ENCODE assay signal across 22 cellular contexts in the genomic region with DNA sequence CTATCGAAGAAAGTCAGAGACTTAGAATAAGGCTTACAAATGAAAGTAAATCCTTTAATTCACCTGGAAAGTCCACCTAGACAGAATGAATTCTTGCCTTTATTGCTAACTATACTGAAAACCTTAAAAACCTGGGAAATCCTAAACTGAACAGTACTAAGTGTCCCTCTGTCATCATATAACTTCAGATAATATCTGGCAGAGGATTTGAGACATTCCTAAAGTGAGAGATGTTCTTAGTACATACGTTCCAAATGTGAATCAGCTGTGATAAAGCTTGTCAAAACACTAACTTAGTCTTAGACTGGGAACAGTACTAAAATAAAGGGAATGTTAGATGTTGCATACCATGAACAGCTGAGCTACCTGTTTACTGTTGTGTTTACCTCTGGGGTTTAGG.
A peak's percentile ranks its signal among the peaks of the same experiment; 100 is the strongest.
DNase-seq lines count a peak whose midpoint lies in the region; ATAC-seq and TF ChIP-seq lines count a peak whose summit lies in the region.
"Had no signal": no experiment of that assay in that cellular context is flagged by ENCODE, and none has a peak within 500 bp of the region (broad histone marks: within the 10 kb centered on the region; RNA-seq: fewer than 3 reads in every experiment).

No MANE protein-coding gene starts in this region.

- DNase-seq in AG04450 (ENCODE audit: low read depth, low spot score) (no peak), SJSA1 (ENCODE audit: low read depth in 1 of 2, low spot score in 2 of 2) (no peak), epithelial cell of esophagus (ENCODE audit: low read depth) (peak; percentile 48), mesothelial cell of epicardium (ENCODE audit: low spot score in 2 of 2, unreplicated experiment in 2 of 2) (no peak), cortex of kidney (lab: John Stamatoyannopoulos, UW) (no peak), ureter (ENCODE audit: low spot score) (no peak), NOMO-1 (lab: John Stamatoyannopoulos, UW; ENCODE audit: unreplicated experiment in 2 of 2) (no peak)
- DNase-seq: activated CD4-positive, CD25-positive, alpha-beta regulatory T cell treated with anti-CD3 and anti-CD28 coated beads, Interleukin-2, amount 50 U/mL, for 72 hours; activated CD8-positive, alpha-beta T cell treated with anti-CD3 and anti-CD28 coated beads, Interleukin-2, amount 10 ng/mL, durations not matched to agents 7 days and 5 days; activated gamma-delta T cell treated with Interleukin-2 at 50 U/mL for 16 hours; C1 segment of cervical spinal cord; Calu3; central memory CD4-positive, alpha-beta T cell; dorsolateral prefrontal cortex; GOT3; KBM-7; NCI-H1436; NCI-H69; ovary; right lobe of liver; upper lobe of left lung had no signal

- H3K27ac Mint-ChIP-seq in mesothelial cell of epicardium, result peak overlapping the region; percentile 83
- H3K27ac Mint-ChIP-seq: activated CD8-positive, alpha-beta T cell treated with anti-CD3 and anti-CD28 coated beads, Interleukin-2, amount 10 ng/mL, durations not matched to agents 7 days and 5 days had no signal

- peaks cover 29% of the 10 kb centered on the region for H3K36me3 ChIP-seq in SJSA1
- H3K36me3 ChIP-seq: ovary, right lobe of liver, upper lobe of left lung had no signal

- H3K27me3 ChIP-seq in AG04450 (ENCODE audit: control insufficient read depth, insufficient read depth, low read length) (no peaks in the 10 kb centered on the region), SJSA1 (replicated peaks) (no peaks in the 10 kb centered on the region)
- H3K27me3 ChIP-seq: ovary, right lobe of liver, upper lobe of left lung had no signal

- ATAC-seq in activated CD4-positive, CD25-positive, alpha-beta regulatory T cell treated with anti-CD3 and anti-CD28 coated beads, Interleukin-2, amount 50 U/mL, for 24 hours, result no peak
- ATAC-seq: activated CD8-positive, alpha-beta T cell treated with anti-CD3 and anti-CD28 coated beads, Interleukin-2, amount 10 ng/mL, durations not matched to agents 7 days and 5 days; right lobe of liver had no signal

- peak overlapping the region; percentile 74 for H3K27ac ChIP-seq in AG04450 (ENCODE audit: low read depth, low read length)
- H3K27ac ChIP-seq in SJSA1, result peak overlapping the region; percentile 12; the same call in 1 of the 2 replicates
- H3K27ac ChIP-seq: dorsolateral prefrontal cortex, ovary, right lobe of liver, upper lobe of left lung had no signal

- CTCF ChIA-PET in AG04450 (lab: Charles Lee), result interaction anchor here (0.6 to 1.5 kb wide), 2 partner anchors 104 to 184 kb away, joined by 3 read pairs; no protein-coding TSS in a partner anchor

- H3K36me3 Mint-ChIP-seq in mesothelial cell of epicardium, result peaks cover 3% of the 10 kb centered on the region

- H3K9me3 ChIP-seq in AG04450 (ENCODE audit: control insufficient read depth, insufficient read depth, low read length) (no peaks in the 10 kb centered on the region), SJSA1 (replicated peaks) (no peaks in the 10 kb centered on the region)
- H3K9me3 ChIP-seq: ovary, right lobe of liver, upper lobe of left lung had no signal

- no peak overlapping the region for H3K4me3 Mint-ChIP-seq in mesothelial cell of epicardium
- H3K4me3 Mint-ChIP-seq: activated CD8-positive, alpha-beta T cell treated with anti-CD3 and anti-CD28 coated beads, Interleukin-2, amount 10 ng/mL, durations not matched to agents 7 days and 5 days had no signal

- POLR2A ChIA-PET in AG04450 (lab: Yijun Ruan, JAX), result interaction anchor here (1.3 to 2.2 kb wide), 3 partner anchors 11 to 70 kb away, joined by 4 to 13 read pairs (median 6); no protein-coding TSS in a partner anchor

- peaks cover 41% of the 10 kb centered on the region for H3K4me1 ChIP-seq in SJSA1 (replicated peaks)
- H3K4me1 ChIP-seq: right lobe of liver had no signal

- H3K4me1 Mint-ChIP-seq in mesothelial cell of epicardium, result peaks cover 50% of the 10 kb centered on the region

- no peak for TF ChIP-seq CTCF in AG04450 (IDR thresholded peaks at IDR 0.05; ENCODE audit: low read depth, low read length)
- no peak for TF ChIP-seq CTCF in epithelial cell of esophagus (IDR thresholded peaks at IDR 0.05; ENCODE audit: insufficient read depth, low read depth, low read length, missing control alignments)
- TF ChIP-seq CTCF in mesothelial cell of epicardium (IDR thresholded peaks at IDR 0.05; ENCODE audit: unreplicated experiment), result no peak

- H3K9me3 Mint-ChIP-seq in mesothelial cell of epicardium, result peaks cover 9% of the 10 kb centered on the region

- H3K27me3 Mint-ChIP-seq in mesothelial cell of epicardium (ENCODE audit: low read depth), result no peaks in the 10 kb centered on the region

- H3K4me3 ChIP-seq in AG04450 (ENCODE audit: low read depth, low read length) (no peak overlapping the region), SJSA1 (no peak overlapping the region), epithelial cell of esophagus (ENCODE audit: low read length) (no peak overlapping the region)
- H3K4me3 ChIP-seq: dorsolateral prefrontal cortex, ovary, right lobe of liver, upper lobe of left lung had no signal
